ENCODE assay signal across 28 cellular contexts in the genomic region with DNA sequence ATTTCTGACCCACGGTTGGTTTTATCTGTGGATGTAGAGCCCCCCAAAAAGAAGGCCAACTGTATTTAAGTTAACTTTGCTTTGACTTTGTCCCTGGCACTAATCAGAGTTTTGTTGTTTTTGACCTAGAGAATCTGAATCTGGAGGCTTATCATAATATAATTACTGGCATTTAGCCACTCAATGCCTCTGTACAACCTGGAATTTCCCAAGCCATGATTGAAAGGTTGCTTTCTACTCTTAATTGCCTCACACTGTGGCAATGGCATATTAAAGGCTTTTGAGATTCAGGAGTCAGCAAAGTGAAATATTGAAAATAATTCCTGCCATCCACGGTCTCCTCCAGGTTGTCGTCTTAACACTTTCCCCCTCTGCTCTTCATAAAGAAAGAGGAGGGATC.
"Had no signal": no experiment of that assay in that cellular context is flagged by ENCODE, and none has a peak within 500 bp of the region (broad histone marks: within the 10 kb centered on the region; RNA-seq: fewer than 3 reads in every experiment).

No MANE protein-coding gene starts in this region.

- ATAC-seq: activated CD8-positive, alpha-beta T cell treated with anti-CD3 and anti-CD28 coated beads for 36 hours; activated naive CD4-positive, alpha-beta T cell treated with anti-CD3 and anti-CD28 coated beads, Interleukin-2, amount 50 U/mL, for 72 hours; activated T-cell treated with anti-CD3 and anti-CD28 coated beads, Interleukin-2, amount 50 U/mL, for 4 hours; activated T-cell treated with anti-CD3 and anti-CD28 coated beads, Interleukin-2, amount 50 U/mL, for 72 hours; activated T-helper 17 cell treated with anti-CD3 and anti-CD28 coated beads, Interleukin-2, amount 50 U/mL, for 72 hours; body of pancreas had no signal

- DNase-seq: activated B cell treated with CpG ODN at 0.5 μM for 24 hours; activated CD4-positive, alpha-beta memory T cell treated with anti-CD3 and anti-CD28 coated beads for 36 hours; activated CD4-positive, alpha-beta T cell treated with anti-CD3 and anti-CD28 coated beads for 4 hours; activated CD4-positive, alpha-beta T cell treated with anti-CD3 and anti-CD28 coated beads, Interleukin-2, amount 10 ng/mL, durations not matched to agents 24 days and 14 days; activated CD4-positive, alpha-beta T cell treated with anti-CD3 and anti-CD28 coated beads, Interleukin-2, amount 50 U/mL, for 1 hour; activated CD4-positive, alpha-beta T cell treated with anti-CD3 and anti-CD28 coated beads, Interleukin-2, amount 50 U/mL, for 4 hours; activated CD4-positive, CD25-positive, alpha-beta regulatory T cell treated with anti-CD3 and anti-CD28 coated beads, Interleukin-2, amount 50 U/mL, for 72 hours; activated CD8-positive, alpha-beta memory T cell treated with anti-CD3 and anti-CD28 coated beads, Interleukin-2, amount 50 U/mL, for 4 hours; activated CD8-positive, alpha-beta T cell treated with anti-CD3 and anti-CD28 coated beads for 36 hours; activated effector memory CD4-positive, alpha-beta T cell treated with anti-CD3 and anti-CD28 coated beads, Interleukin-2, amount 50 U/mL, for 16 hours; activated gamma-delta T cell treated with Interleukin-2 at 50 U/mL for 16 hours; activated naive CD4-positive, alpha-beta T cell; activated naive CD4-positive, alpha-beta T cell treated with anti-CD3 and anti-CD28 coated beads for 36 hours; activated naive CD4-positive, alpha-beta T cell treated with anti-CD3 and anti-CD28 coated beads, Interleukin-2, amount 50 U/mL, for 16 hours; activated naive CD8-positive, alpha-beta T cell treated with anti-CD3 and anti-CD28 coated beads for 36 hours; activated T-cell treated with anti-CD3 and anti-CD28 coated beads for 4 hours; activated T-cell treated with anti-CD3 and anti-CD28 coated beads, Interleukin-2, amount 50 U/mL, for 1 hour; activated T-cell treated with anti-CD3 and anti-CD28 coated beads, Interleukin-2, amount 50 U/mL, for 4 hours; activated T-cell treated with anti-CD3 and anti-CD28 coated beads, Interleukin-2, amount 50 U/mL, for 72 hours; adrenal gland; amniotic stem cell; aorta; body of pancreas; brain microvascular endothelial cell; central memory CD4-positive, alpha-beta T cell; T-helper 9 cell had no signal
